Comparison of ENCODE assay signal across 15 cellular contexts in the genomic region with DNA sequence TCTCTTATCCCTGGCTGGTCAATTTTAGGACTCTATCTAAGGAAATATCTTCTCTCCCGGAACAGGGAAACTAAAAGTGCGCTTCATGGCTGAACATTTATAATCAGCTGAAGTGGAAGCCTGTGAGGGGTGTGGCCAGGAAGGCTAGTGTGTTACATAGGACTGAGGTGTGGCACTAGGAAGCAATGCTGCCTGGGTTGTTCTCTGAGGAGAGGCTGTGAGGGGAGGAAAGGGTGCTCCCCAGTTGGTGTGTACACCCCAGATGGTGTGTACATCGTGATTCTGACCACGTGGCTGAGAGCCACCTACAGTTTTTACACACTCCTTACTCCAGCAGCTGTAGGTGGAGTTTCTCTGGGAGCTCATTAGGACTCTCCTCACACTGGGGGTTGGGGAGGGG. TPM values are rescaled to one million over a fixed set of nuclear protein-coding genes. Genes with fewer than 3 reads are reported as not detected.
DNase-seq lines count a peak whose midpoint lies in the region; ATAC-seq, FAIRE-seq and TF ChIP-seq lines count a peak whose summit lies in the region.
"Had no signal": no experiment of that assay in that cellular context is flagged by ENCODE, and none has a peak within 500 bp of the region (broad histone marks: within the 10 kb centered on the region; RNA-seq: fewer than 3 reads in every experiment).

No MANE protein-coding gene starts in this region.

- no peak for TF ChIP-seq POLR2A in HCT116 (IDR thresholded peaks at IDR 0.05; ENCODE audit: borderline replicate concordance, extremely low read depth, insufficient read depth, insufficient read length)

- H3K4me3 ChIP-seq in HCT116 (replicated peaks in 1 of 2; ENCODE audit: low read depth in 1 of 2, low read length in 2 of 2) (no peak overlapping the region), PC-3 (ENCODE audit: low read length) (no peak overlapping the region), keratinocyte (ENCODE audit: control insufficient read depth in 2 of 3, extremely low read depth in 1 of 3, insufficient read depth in 2 of 3, low read depth in 1 of 3, low read length in 3 of 3) (peak overlapping the region in 1 of 3 experiments; percentile 22), small intestine (ENCODE audit: low read depth in 1 of 2, low read length in 2 of 2) (no peak overlapping the region)

- POLR2A ChIA-PET in HCT116 (lab: Charles Lee) = no interaction called here
- POLR2A ChIA-PET in PC-3 (lab: Charles Lee; ENCODE audit: unreplicated experiment) = no interaction called here

- TF ChIP-seq RAD21 in HCT116 (IDR thresholded peaks at IDR 0.05; ENCODE audit: low read depth) = no peak

- CTCF ChIA-PET in HCT116 (lab: Charles Lee) (no interaction called here), PC-3 (lab: Charles Lee) (no interaction called here)

- no peaks in the 10 kb centered on the region for H3F3A ChIP-seq in PC-3 (ENCODE audit: low read length, unreplicated experiment)

- intact Hi-C loops in HCT116 (cut with micrococcal nuclease) (no loop called here), PC-3 (cut with micrococcal nuclease) (no loop called here)

- H3K9me2 ChIP-seq in HCT116 (ENCODE audit: insufficient read depth) = no peaks in the 10 kb centered on the region
- no peaks in the 10 kb centered on the region for H3K9me2 ChIP-seq in PC-3 (replicated peaks; ENCODE audit: low read length)

- no peaks in the 10 kb centered on the region for H3K9me1 ChIP-seq in keratinocyte (ENCODE audit: control insufficient read depth, extremely low read depth, insufficient read depth, low read length)

- H3K27ac ChIP-seq in HCT116 (ENCODE audit: low read depth, low read length) (no peak overlapping the region), PC-3 (ENCODE audit: low read length) (no peak overlapping the region), keratinocyte (ENCODE audit: control insufficient read depth, insufficient read depth, low read length) (no peak overlapping the region), small intestine (ENCODE audit: low read depth in 1 of 2, low read length in 1 of 2) (peak overlapping the region in 1 of 2 donors; percentile 59)

- H4K20me1 ChIP-seq in HCT116 (ENCODE audit: insufficient read depth) (no peaks in the 10 kb centered on the region), PC-3 (ENCODE audit: low read length) (no peaks in the 10 kb centered on the region), keratinocyte (ENCODE audit: control insufficient read depth, extremely low read depth, insufficient read depth, low read length) (no peaks in the 10 kb centered on the region)

- ATAC-seq in HCT116 (peak; percentile 38; the same call in 1 of the 2 replicates), PC-3 (0 out of 2 replicates have a peak, but pooled peaks have one; percentile 33), GM21447 (IDR thresholded peaks at IDR 0.05; ENCODE audit: unreplicated experiment) (no peak), GM18511 (IDR thresholded peaks at IDR 0.05; ENCODE audit: unreplicated experiment) (no peak)
- ATAC-seq in stimulated activated naive CD8-positive, alpha-beta T cell treated with anti-CD3 and anti-CD28 coated beads, Interleukin-15, Interleukin-2, amounts not matched to agents 100 U/mL and 50 U/mL, for 24 hours = no peak
- ATAC-seq: activated T-cell treated with anti-CD3 and anti-CD28 coated beads, Interleukin-2, amount 50 U/mL, for 4 hours had no signal

- FAIRE-seq in keratinocyte (lab: Jason Lieb, UNC) = no peak
- FAIRE-seq in small intestine (lab: Jason Lieb, UNC) = no peak

- BruUV-seq in HCT116 (replicated peaks; lab: Mats Ljungman, UMichigan) (no TSS peak), PC-3 (replicated peaks; lab: Mats Ljungman, UMichigan) (no TSS peak)

- H3K9ac ChIP-seq in HCT116 (ENCODE audit: low read length) = no peak overlapping the region
- H3K9ac ChIP-seq in PC-3 (ENCODE audit: low read length) = no peak overlapping the region
- peak overlapping the region; percentile 11 for H3K9ac ChIP-seq in keratinocyte (ENCODE audit: control insufficient read depth, extremely low read depth, insufficient read depth, low read length)

- H3K9me3 ChIP-seq in HCT116 (ENCODE audit: control insufficient read depth in 1 of 2, insufficient read depth in 1 of 2, low read depth in 1 of 2, low read length in 2 of 2) = no peaks in the 10 kb centered on the region
- no peaks in the 10 kb centered on the region for H3K9me3 ChIP-seq in PC-3 (ENCODE audit: low read length)
- no peaks in the 10 kb centered on the region for H3K9me3 ChIP-seq in keratinocyte (ENCODE audit: control insufficient read depth, low read depth, low read length)
- H3K9me3 ChIP-seq in small intestine (ENCODE audit: control insufficient read depth, low read depth) = no peaks in the 10 kb centered on the region

- H3K27me3 ChIP-seq in HCT116 (ENCODE audit: insufficient read depth, low read length) = no peaks in the 10 kb centered on the region
- H3K27me3 ChIP-seq in PC-3 (ENCODE audit: low read length) = no peaks in the 10 kb centered on the region
- no peaks in the 10 kb centered on the region for H3K27me3 ChIP-seq in keratinocyte (ENCODE audit: control insufficient read depth, extremely low read depth, insufficient read depth, low read length)
- H3K27me3 ChIP-seq in small intestine (ENCODE audit: control insufficient read depth in 2 of 2, insufficient read depth in 2 of 2, low read length in 2 of 2) = no peaks in the 10 kb centered on the region

- H3K4me2 ChIP-seq in HCT116 (ENCODE audit: low read length) (no peak overlapping the region), PC-3 (ENCODE audit: low read length) (no peak overlapping the region), keratinocyte (ENCODE audit: control insufficient read depth, extremely low read depth, insufficient read depth, low read depth, low read length) (peak overlapping the region; percentile 23)

- H2AFZ ChIP-seq in HCT116 (ENCODE audit: low read depth, low read length, poor library complexity, severe bottlenecking) (no peak overlapping the region), PC-3 (ENCODE audit: low read length) (no peak overlapping the region), keratinocyte (ENCODE audit: control insufficient read depth, low read length) (peak overlapping the region; percentile 75)

- TF ChIP-seq CTCF in HCT116 (IDR thresholded peaks at IDR 0.05 in 2 of 3, conservative IDR thresholded peaks at IDR 0.05 in 1 of 3; ENCODE audit: borderline replicate concordance in 1 of 3, insufficient read depth in 1 of 3, low read depth in 2 of 3, low read length in 2 of 3) (no peak), PC-3 (conservative IDR thresholded peaks at IDR 0.05; ENCODE audit: low read depth, low read length) (no peak), keratinocyte (optimal IDR thresholded peaks at IDR 0.05 in 1 of 3, IDR thresholded peaks at IDR 0.05 in 1 of 3, conservative IDR thresholded peaks at IDR 0.05 in 1 of 3; ENCODE audit: extremely low read depth in 1 of 3, insufficient read depth in 2 of 3, low read length in 3 of 3) (no peak)

- H3K79me2 ChIP-seq in HCT116 (ENCODE audit: insufficient read depth, low read length) (0 out of 2 replicates have a peak, but pooled peaks cover 5% of the 10 kb centered on the region), PC-3 (ENCODE audit: low read length) (no peaks in the 10 kb centered on the region), keratinocyte (ENCODE audit: control insufficient read depth, insufficient read depth, low read length) (no peaks in the 10 kb centered on the region)

- dilution Hi-C loops in keratinocyte (cut with MboI; ENCODE audit: extremely low pct_ligation_motif_present, low sequenced_read_pairs) = no loop called here

- H3K4me1 ChIP-seq in HCT116 (ENCODE audit: control insufficient read depth in 1 of 2, insufficient read depth in 2 of 2, low read length in 2 of 2) (no peaks in the 10 kb centered on the region), PC-3 (ENCODE audit: insufficient read depth, low read length) (no peaks in the 10 kb centered on the region), keratinocyte (ENCODE audit: control insufficient read depth, extremely low read depth, insufficient read depth, low read length) (peaks cover 5% of the 10 kb centered on the region), small intestine (ENCODE audit: control insufficient read depth in 2 of 2, insufficient read depth in 1 of 2, low read depth in 1 of 2, low read length in 1 of 2) (no peaks in the 10 kb centered on the region)

- DNase-seq in HCT116 (ENCODE audit: low read depth, low spot score) (no peak), PC-3 (no peak), keratinocyte (ENCODE audit: low read depth, low spot score) (no peak), small intestine (peak; percentile 95)
- DNase-seq in stimulated activated naive CD8-positive, alpha-beta T cell treated with anti-CD3 and anti-CD28 coated beads, Interleukin-15, Interleukin-2, amounts not matched to agents 100 U/mL and 50 U/mL, for 24 hours = no peak
- DNase-seq: activated naive CD4-positive, alpha-beta T cell treated with anti-CD3 and anti-CD28 coated beads, Interleukin-2, amount 50 U/mL, for 16 hours; activated T-cell treated with anti-CD3 and anti-CD28 coated beads, Interleukin-2, amount 50 U/mL, for 4 hours; AML-193; aorta; cerebellar nuclear complex; NCI-H1436; NCI-H774; stimulated activated CD8-positive, alpha-beta memory T cell treated with anti-CD3 and anti-CD28 coated beads, Interleukin-4, amount 100 ng/mL, for 48 hours had no signal

- RAD21 ChIA-PET in HCT116 (lab: Charles Lee; ENCODE audit: low non-redundant PET in 1 of 2, low total read pairs in 2 of 2, uncharacterized antibody in 2 of 2, unreplicated experiment in 2 of 2) = no interaction called here

- peaks cover 5% of the 10 kb centered on the region in 2 experiments; a peak in 2 of 4 replicates for H3K36me3 ChIP-seq in HCT116 (ENCODE audit: control insufficient read depth in 1 of 2, insufficient read depth in 2 of 2, low read length in 2 of 2)
- peaks cover 23% of the 10 kb centered on the region for H3K36me3 ChIP-seq in PC-3 (ENCODE audit: low read depth, low read length)
- H3K36me3 ChIP-seq in keratinocyte (ENCODE audit: control insufficient read depth in 2 of 2, extremely low read depth in 1 of 2, insufficient read depth in 2 of 2, low read length in 2 of 2) = peaks cover 8% of the 10 kb centered on the region in 2 experiments
- peaks cover 12 to 13% of the 10 kb centered on the region in 2 donors for H3K36me3 ChIP-seq in small intestine (ENCODE audit: control insufficient read depth in 2 of 2, insufficient read depth in 2 of 2, low read length in 2 of 2)

- WGBS in small intestine, 3 donors = 9 to 44% (median 27%) methylated on average over 4 of the region's 4 CpGs

TF ChIP-seq in HCT116, 20 proteins besides CTCF, POLR2A, EP300 and RAD21 (continues in another document):
- TF ChIP-seq SRF (IDR thresholded peaks at IDR 0.05; ENCODE audit: low read depth) = no peak

RNA-seq across cellular contexts. Expression of gene NTPCR, which starts 16.3 kb away (rescaled TPM):
- total RNA-seq in HCT116 (2021; ENCODE audit: unreplicated experiment) (34.2 TPM), PC-3 (2014; rRNA removed) (17.5 and 43.1 TPM in 2 replicates)
- polyA plus RNA-seq in HCT116 (2012) = 30.0 and 30.1 TPM in 2 replicates
- polyA plus RNA-seq in keratinocyte (25.2 to 40.0 TPM (median 31.5 TPM) in 3 replicates), small intestine (10 to 100 TPM; 48.5 to 61.1 (median 55.1) TPM)
- polyA plus RNA-seq in keratinocyte (2011; ENCODE audit: low read depth) = 18.1 TPM
- polyA plus RNA-seq in keratinocyte (2011; cell fraction: cytosol; rRNA removed) = 33.7 and 42.9 TPM in 2 replicates
- 16.6 and 17.1 TPM in 2 replicates for polyA plus RNA-seq in keratinocyte (2011; cell fraction: nucleus; rRNA removed)
- polyA plus RNA-seq in keratinocyte (2012; ENCODE audit: low replicate concordance) = 40.9 and 43.3 TPM in 2 replicates
- polyA minus RNA-seq in keratinocyte = 3.7 to 11.9 TPM (median 9.1 TPM) in 3 replicates
- polyA minus RNA-seq in keratinocyte (2011; cell fraction: cytosol; rRNA and poly(A)+ RNA removed) = 14.0 TPM
- polyA minus RNA-seq in keratinocyte (2011; cell fraction: nucleus; rRNA and poly(A)+ RNA removed) = 4.6 and 6.2 TPM in 2 replicates

Comparison
In these comparisons a context has a peak if more than half of its experiments do, and no peak if none do; other contexts are left out.
1. ATAC-seq: peak in HCT116 (single experiment) and PC-3 (single experiment); none in GM21447 (single experiment), GM18511 (single experiment) and stimulated activated naive CD8-positive, alpha-beta T cell treated with anti-CD3 and anti-CD28 coated beads, Interleukin-15, Interleukin-2, amounts not matched to agents 100 U/mL and 50 U/mL, for 24 hours (single experiment).